ENCODE assay signal across 8 cellular contexts in genomic region chr19:12092065-12092867, GRCh38. TPM values are rescaled to one million over a fixed set of nuclear protein-coding genes. Genes with fewer than 3 reads are reported as not detected.
DNase-seq lines count a peak whose midpoint lies in the region; ATAC-seq and TF ChIP-seq lines count a peak whose summit lies in the region.

No MANE protein-coding gene starts in this region.

- no peaks in the 10 kb centered on the region for H3K36me3 Mint-ChIP-seq in CD4-positive, alpha-beta memory T cell

- peaks cover 6% of the 10 kb centered on the region for H3K4me1 ChIP-seq in CD4-positive, alpha-beta memory T cell (ENCODE audit: insufficient read depth, low read length)
- H3K4me1 ChIP-seq in right cardiac atrium (ENCODE audit: control insufficient read depth, insufficient read depth, low read length) (no peaks in the 10 kb centered on the region), upper lobe of right lung (peaks cover 7% of the 10 kb centered on the region)

- H3K9me3 Mint-ChIP-seq in CD4-positive, alpha-beta memory T cell = peaks cover 0 to 10% (median 2%) of the 10 kb centered on the region in 8 donors

- H3K27ac ChIP-seq in CD4-positive, alpha-beta memory T cell (ENCODE audit: low read depth, low read length) = no peak overlapping the region
- peak overlapping the region; percentile 38 for H3K27ac ChIP-seq in right cardiac atrium (ENCODE audit: low read length)
- H3K27ac ChIP-seq in upper lobe of right lung = peak overlapping the region; percentile 77

- POLR2A ChIA-PET in CD4-positive, alpha-beta memory T cell (lab: Charles Lee; ENCODE audit: partially characterized antibody) = interaction anchor here (1.2 to 1.8 kb wide), 2 partner anchors 48 to 241 kb away, joined by 4 to 5 read pairs; partner anchors contain the start of genes ZNF20 and ZNF563

- TF ChIP-seq CTCF in upper lobe of right lung (IDR thresholded peaks at IDR 0.05) = no peak

- CTCF ChIA-PET in CD4-positive, alpha-beta memory T cell (lab: Charles Lee; ENCODE audit: partially characterized antibody) = interaction anchor here (1.1 to 2.8 kb wide), 6 partner anchors 10 to 168 kb away, joined by 3 to 29 read pairs (median 4); partner anchors contain the start of gene ZNF20

- peak overlapping the region in 1 of 2 donors; percentile 46 for H3K4me3 ChIP-seq in CD4-positive, alpha-beta memory T cell (ENCODE audit: low read length in 2 of 2)
- H3K4me3 ChIP-seq in right cardiac atrium (ENCODE audit: low read length) (peak overlapping the region; percentile 67), upper lobe of right lung (peak overlapping the region; percentile 65)

- no peaks in the 10 kb centered on the region for H3K27me3 ChIP-seq in CD4-positive, alpha-beta memory T cell (ENCODE audit: insufficient read depth, low read length)
- no peaks in the 10 kb centered on the region for H3K27me3 ChIP-seq in right cardiac atrium (ENCODE audit: control insufficient read depth, insufficient read depth)
- H3K27me3 ChIP-seq in upper lobe of right lung = no peaks in the 10 kb centered on the region

- peak overlapping the region in 4 of 7 donors; percentile 15 to 70 (median 32) for H3K27ac Mint-ChIP-seq in CD4-positive, alpha-beta memory T cell

- WGBS in right cardiac atrium = under 1% methylated on average over 53 of the region's 53 CpGs

- DNase-seq in CD4-positive, alpha-beta memory T cell = peak in 4 of 5 donors; percentile 2 to 23 (median 12)
- DNase-seq in HCEC 1CT = peak; percentile 80
- peak; percentile 94 for DNase-seq in SKM-1 (lab: John Stamatoyannopoulos, UW; ENCODE audit: unreplicated experiment)
- peak; percentile 81 for DNase-seq in amniotic stem cell (lab: John Stamatoyannopoulos, UW)
- DNase-seq in right cardiac atrium = peak; percentile 92 to 96 (median 95)
- DNase-seq in posterior cingulate gyrus = peak; percentile 52 to 95 (median 66)
- peak; percentile 94 for DNase-seq in upper lobe of right lung

- no peaks in the 10 kb centered on the region for H3K9me3 ChIP-seq in CD4-positive, alpha-beta memory T cell (ENCODE audit: control insufficient read depth in 1 of 2, low read length in 2 of 2)
- no peaks in the 10 kb centered on the region for H3K9me3 ChIP-seq in right cardiac atrium (ENCODE audit: control insufficient read depth, low read length)
- no peaks in the 10 kb centered on the region for H3K9me3 ChIP-seq in upper lobe of right lung

- intact Hi-C loops in CD4-positive, alpha-beta memory T cell (cut with micrococcal nuclease) = no loop called here
- intact Hi-C loops in right cardiac atrium (cut with DNase I) (loop anchor here in 1 of 4 donors (5.0 kb wide), 1 partner anchor 50 kb away; the partner anchor contains the start of gene ZNF20), posterior cingulate gyrus (cut with DNase I) (no loop called here), upper lobe of right lung (cut with DNase I) (no loop called here)

- peaks cover 2 to 16% (median 11%) of the 10 kb centered on the region in 4 donors for H3K4me1 Mint-ChIP-seq in CD4-positive, alpha-beta memory T cell

- peak; percentile 99 for ATAC-seq in right cardiac atrium
- ATAC-seq in upper lobe of right lung = peak; percentile 98
- no peak for ATAC-seq in HG02938 (IDR thresholded peaks at IDR 0.05; ENCODE audit: unreplicated experiment)

- H3K4me3 Mint-ChIP-seq in CD4-positive, alpha-beta memory T cell = peak overlapping the region; percentile 77 to 87 (median 81)

- no peaks in the 10 kb centered on the region for H3K36me3 ChIP-seq in CD4-positive, alpha-beta memory T cell (ENCODE audit: insufficient read depth, low read length)
- no peaks in the 10 kb centered on the region for H3K36me3 ChIP-seq in upper lobe of right lung

- peaks cover 10 to 19% of the 10 kb centered on the region in 2 donors for H3K27me3 Mint-ChIP-seq in CD4-positive, alpha-beta memory T cell

RNA-seq across cellular contexts. Expression of gene ZNF844, which starts 27.7 kb away (rescaled TPM):
- total RNA-seq in CD4-positive, alpha-beta memory T cell = 1 to 10 TPM; 8.8 to 9.8 TPM
- 1 to 10 TPM; 2.3 to 3.2 TPM for polyA plus RNA-seq in CD4-positive, alpha-beta memory T cell
- total RNA-seq in right cardiac atrium (10 to 100 TPM in 3 of 4 donors, 1 to 10 TPM in 1; 9.6 to 14.7 (median 13.6) TPM), upper lobe of right lung (12.0 TPM)
- 5.6 TPM for polyA plus RNA-seq in right cardiac atrium

RNA-seq across cellular contexts. Expression of gene ZNF878, which starts 39.5 kb away (rescaled TPM):
- not detected for total RNA-seq in CD4-positive, alpha-beta memory T cell
- not detected for polyA plus RNA-seq in CD4-positive, alpha-beta memory T cell
- total RNA-seq in right cardiac atrium (under 1 TPM in 2 of 4 donors, not detected in 2; 0.20 to 0.38 TPM), upper lobe of right lung (not detected)
- polyA plus RNA-seq in right cardiac atrium = 0.23 TPM

RNA-seq across cellular contexts. Expression of gene ZNF20, which starts 47.9 kb away (rescaled TPM):
- total RNA-seq in CD4-positive, alpha-beta memory T cell = 1 to 10 TPM; 4.0 to 7.4 TPM
- 1 to 10 TPM; 1.6 to 2.2 TPM for polyA plus RNA-seq in CD4-positive, alpha-beta memory T cell
- total RNA-seq in right cardiac atrium = 1 to 10 TPM in 3 of 4 donors, under 1 TPM in 1; 0.42 to 2.5 (median 2.1) TPM
- 1.2 TPM for polyA plus RNA-seq in right cardiac atrium
- total RNA-seq in upper lobe of right lung = 3.3 TPM

RNA-seq across cellular contexts. Expression of gene ZNF433, which starts 56.8 kb away (rescaled TPM):
- under 1 TPM; 0.38 to 0.44 TPM for total RNA-seq in CD4-positive, alpha-beta memory T cell
- 1 to 10 TPM in 1 of 2 donors, under 1 TPM in 1; 0.98 to 2.2 TPM for polyA plus RNA-seq in CD4-positive, alpha-beta memory T cell
- total RNA-seq in right cardiac atrium = 1 to 10 TPM; 3.5 to 5.0 (median 3.9) TPM
- polyA plus RNA-seq in right cardiac atrium = 4.0 TPM
- total RNA-seq in upper lobe of right lung = 5.1 TPM

Comparison
In these comparisons a context has a peak if more than half of its experiments do, and no peak if none do; other contexts are left out.
1. DNase-seq: peak in every context shown above with its lines; median percentile 95 in right cardiac atrium; 94 in SKM-1; 94 in upper lobe of right lung; 81 in amniotic stem cell; 80 in HCEC 1CT; 66 in posterior cingulate gyrus; 12 in CD4-positive, alpha-beta memory T cell.